ENCODE assay signal across 25 cellular contexts in the genomic region with DNA sequence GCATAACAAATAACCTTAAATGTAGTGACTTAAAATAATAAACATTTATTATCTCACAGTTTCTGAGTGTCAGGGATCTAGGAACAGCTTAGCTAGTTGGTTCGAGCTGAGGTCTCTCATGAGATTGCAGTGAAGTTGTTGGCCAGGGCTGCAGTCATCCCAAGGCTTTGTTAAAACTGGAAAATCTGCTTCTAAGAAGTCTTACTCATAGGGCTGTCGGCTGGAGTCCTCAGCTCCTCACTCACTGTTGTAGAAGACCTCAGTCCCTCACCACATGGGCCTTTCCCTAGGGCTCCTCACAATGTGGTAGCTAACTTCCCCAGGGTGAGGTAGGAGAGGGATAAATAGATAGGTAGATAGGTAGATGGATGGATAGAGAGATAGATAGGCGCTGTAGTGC. TPM values are rescaled to one million over a fixed set of nuclear protein-coding genes. Genes with fewer than 3 reads are reported as not detected.
"Had no signal": no experiment of that assay in that cellular context is flagged by ENCODE, and none has a peak within 500 bp of the region (broad histone marks: within the 10 kb centered on the region; RNA-seq: fewer than 3 reads in every experiment).

No MANE protein-coding gene starts in this region.

- H3K27ac ChIP-seq: adrenal gland had no signal

- DNase-seq: activated CD4-positive, alpha-beta T cell treated with anti-CD3 and anti-CD28 coated beads for 48 hours; activated CD4-positive, alpha-beta T cell treated with anti-CD3 and anti-CD28 coated beads, Interleukin-2, amount 50 U/mL, for 4 hours; activated CD4-positive, CD25-positive, alpha-beta regulatory T cell treated with anti-CD3 and anti-CD28 coated beads, Interleukin-2, amount 50 U/mL, for 72 hours; activated CD8-positive, alpha-beta memory T cell treated with anti-CD3 and anti-CD28 coated beads, Interleukin-2, amount 50 U/mL, for 48 hours; activated CD8-positive, alpha-beta T cell treated with anti-CD3 and anti-CD28 coated beads, Interleukin-2, amount 10 ng/mL, durations not matched to agents 7 days and 5 days; activated naive CD4-positive, alpha-beta T cell treated with anti-CD3 and anti-CD28 coated beads, Interleukin-2, amount 50 U/mL, for 16 hours; activated naive CD8-positive, alpha-beta T cell treated with anti-CD3 and anti-CD28 coated beads, Interleukin-2, amount 10 ng/mL, durations not matched to agents 7 days and 5 days; activated T-cell treated with anti-CD3 and anti-CD28 coated beads, Interleukin-2, amount 50 U/mL, for 1 hour; adrenal gland; anterior cingulate cortex; caudate nucleus; Karpas-422; NCI-H1048; NCI-H146; NCI-H187 treated with DMSO at 0.1 percent for 48 hours; NCI-H2171; NCI-H2227 treated with DMSO at 0.1 percent for 48 hours; NCI-H446 treated with DMSO at 0.1 percent for 48 hours; NCI-H69; NK-92 treated with Interleukin-12 subunit alpha and Interleukin-12 subunit beta, amount 100 ng/mL, for 24 hours; OCI-M1; SHP77 treated with DMSO at 0.1 percent for 48 hours had no signal

- ATAC-seq: activated CD8-positive, alpha-beta T cell treated with anti-CD3 and anti-CD28 coated beads, Interleukin-2, amount 10 ng/mL, durations not matched to agents 7 days and 5 days; WTC11 had no signal

- H3K36me3 ChIP-seq: adrenal gland had no signal

- H3K4me1 ChIP-seq: adrenal gland had no signal

- H3K27me3 ChIP-seq: adrenal gland had no signal

- H3K4me3 ChIP-seq: adrenal gland had no signal

- H3K9me3 ChIP-seq: adrenal gland had no signal

- FAIRE-seq: RCC 7860 had no signal

RNA-seq across cellular contexts. Expression of a gene that starts 20.8 kb away (rescaled TPM):
- total RNA-seq: activated CD8-positive, alpha-beta T cell treated with anti-CD3 and anti-CD28 coated beads, Interleukin-2, amount 10 ng/mL, durations not matched to agents 7 days and 5 days; activated naive CD8-positive, alpha-beta T cell treated with anti-CD3 and anti-CD28 coated beads, Interleukin-2, amount 10 ng/mL, durations not matched to agents 7 days and 5 days; SK-MEL-5 had no signal
